12 cellular contexts compared by ENCODE assay signal in genomic region chr17:43547189-43547550, GRCh38. TPM values are rescaled to one million over a fixed set of nuclear protein-coding genes. Genes with fewer than 3 reads are reported as not detected.
A peak's percentile ranks its signal among the peaks of the same experiment; 100 is the strongest.
DNase-seq lines count a peak whose midpoint lies in the region; ATAC-seq and TF ChIP-seq lines count a peak whose summit lies in the region.
"Had no signal": no experiment of that assay in that cellular context is flagged by ENCODE, and none has a peak within 500 bp of the region (broad histone marks: within the 10 kb centered on the region; RNA-seq: fewer than 3 reads in every experiment).

No MANE protein-coding gene starts in this region.

- intact Hi-C loops in natural killer cell (cut with micrococcal nuclease), result no loop called here

- ATAC-seq in natural killer cell, result no peak
- no peak for ATAC-seq in GM21786 (IDR thresholded peaks at IDR 0.05; ENCODE audit: unreplicated experiment)

- H3K36me3 ChIP-seq in MM.1S (replicated peaks; ENCODE audit: insufficient read depth, low read length) (no peaks in the 10 kb centered on the region), tibial nerve (no peaks in the 10 kb centered on the region)
- H3K36me3 ChIP-seq: thyroid gland had no signal

- DNase-seq in T-helper 1 cell (no peak), MM.1S (no peak), natural killer cell (no peak), GM13977 (ENCODE audit: low spot score) (no peak), tibial nerve (ENCODE audit: low spot score in 2 of 2) (no peak)
- DNase-seq: activated gamma-delta T cell treated with Interleukin-2 at 50 U/mL for 16 hours, head of caudate nucleus, NCI-H2227 treated with DMSO at 0.1 percent for 48 hours, thyroid gland had no signal

- 77 to 88% methylated on average over 2 of the region's 2 CpGs for WGBS in tibial nerve, 2 donors

- in situ Hi-C loops in GM13977 (cut with MboI; ENCODE audit: low pct_unique_long_range_greater_than_20kb, low sequenced_read_pairs, unreplicated experiment), result no loop called here

- H4K20me1 ChIP-seq in MM.1S (ENCODE audit: insufficient read depth, low read length), result no peaks in the 10 kb centered on the region

- no peak overlapping the region for H3K9ac ChIP-seq in MM.1S (ENCODE audit: low read length)

- no peaks in the 10 kb centered on the region for H3K79me2 ChIP-seq in MM.1S (ENCODE audit: low read length)

- no peak overlapping the region for H3K27ac Mint-ChIP-seq in T-helper 1 cell treated with Interleukin-12 subunit alpha and Interleukin-12 subunit beta and Interleukin-4 antibody, amounts not matched to agents 30 μg/mL and 1 μg/mL, for 36 hours
- no peak overlapping the region for H3K27ac Mint-ChIP-seq in brain
- H3K27ac Mint-ChIP-seq in natural killer cell, result peak overlapping the region; percentile 18 to 70

- TF ChIP-seq CTCF in MM.1S (IDR thresholded peaks at IDR 0.05; ENCODE audit: low read length) (no peak), brain (conservative IDR thresholded peaks at IDR 0.05) (no peak), natural killer cell (IDR thresholded peaks at IDR 0.05) (no peak), GM13977 (IDR thresholded peaks at IDR 0.05; ENCODE audit: extremely low read depth, insufficient read depth, missing control alignments) (no peak), tibial nerve (IDR thresholded peaks at IDR 0.05) (no peak)

- no peak for TF ChIP-seq EP300 in tibial nerve (IDR thresholded peaks at IDR 0.05)

- no peak overlapping the region for H2AFZ ChIP-seq in MM.1S (ENCODE audit: low read length)

- H3K4me3 ChIP-seq in MM.1S (ENCODE audit: low read length) (peak overlapping the region; percentile 71; the same call in 1 of the 2 replicates), tibial nerve (no peak overlapping the region)

- H3F3A ChIP-seq in MM.1S (ENCODE audit: insufficient read depth, low read length), result no peaks in the 10 kb centered on the region

- H3K27me3 ChIP-seq in MM.1S (replicated peaks; ENCODE audit: insufficient read depth, low read length), result peaks cover 76% of the 10 kb centered on the region
- peaks cover 0 to 30% of the 10 kb centered on the region in 2 donors for H3K27me3 ChIP-seq in tibial nerve
- H3K27me3 ChIP-seq: thyroid gland had no signal

- H3K9me3 ChIP-seq in MM.1S (replicated peaks; ENCODE audit: insufficient read depth, low read length), result no peaks in the 10 kb centered on the region
- no peaks in the 10 kb centered on the region for H3K9me3 ChIP-seq in tibial nerve
- H3K9me3 ChIP-seq: thyroid gland had no signal

- peaks cover 63% of the 10 kb centered on the region for H3K27me3 Mint-ChIP-seq in T-helper 1 cell treated with Interleukin-12 subunit alpha and Interleukin-12 subunit beta and Interleukin-4 antibody, amounts not matched to agents 30 μg/mL and 1 μg/mL, for 36 hours (ENCODE audit: low read depth)
- H3K27me3 Mint-ChIP-seq in brain (peaks cover 54% of the 10 kb centered on the region), natural killer cell (ENCODE audit: low read depth in 2 of 2) (peaks cover 43 to 55% of the 10 kb centered on the region in 2 donors)

- H3K27ac ChIP-seq in MM.1S (ENCODE audit: low read length), result no peak overlapping the region
- no peak overlapping the region for H3K27ac ChIP-seq in tibial nerve
- H3K27ac ChIP-seq: thyroid gland had no signal

- no peaks in the 10 kb centered on the region for H3K9me2 ChIP-seq in MM.1S (replicated peaks; ENCODE audit: insufficient read depth, low read length)

- no peaks in the 10 kb centered on the region for H3K9me3 Mint-ChIP-seq in T-helper 1 cell treated with Interleukin-12 subunit alpha and Interleukin-12 subunit beta and Interleukin-4 antibody, amounts not matched to agents 30 μg/mL and 1 μg/mL, for 36 hours
- H3K9me3 Mint-ChIP-seq in brain (no peaks in the 10 kb centered on the region), natural killer cell (no peaks in the 10 kb centered on the region)

- H3K4me1 Mint-ChIP-seq in T-helper 1 cell treated with Interleukin-12 subunit alpha and Interleukin-12 subunit beta and Interleukin-4 antibody, amounts not matched to agents 30 μg/mL and 1 μg/mL, for 36 hours (ENCODE audit: low read depth), result peaks cover 18% of the 10 kb centered on the region
- peaks cover 59% of the 10 kb centered on the region for H3K4me1 Mint-ChIP-seq in brain
- peaks cover 19 to 21% of the 10 kb centered on the region in 2 donors for H3K4me1 Mint-ChIP-seq in natural killer cell

- peak overlapping the region; percentile 97; the same call in 1 of the 2 replicates for H3K4me2 ChIP-seq in MM.1S (ENCODE audit: low read depth, low read length)

- no peak for TF ChIP-seq POLR2A in tibial nerve (IDR thresholded peaks at IDR 0.05)

- H3K4me1 ChIP-seq in MM.1S (ENCODE audit: low read length), result no peaks in the 10 kb centered on the region
- H3K4me1 ChIP-seq in tibial nerve, result peaks cover 0 to 35% (median 18%) of the 10 kb centered on the region in 4 donors

- peak overlapping the region; percentile 70 for H3K4me3 Mint-ChIP-seq in T-helper 1 cell treated with Interleukin-12 subunit alpha and Interleukin-12 subunit beta and Interleukin-4 antibody, amounts not matched to agents 30 μg/mL and 1 μg/mL, for 36 hours
- H3K4me3 Mint-ChIP-seq in brain, result peak overlapping the region; percentile 77 to 95 (median 88)
- H3K4me3 Mint-ChIP-seq in natural killer cell, result peak overlapping the region; percentile 93

- no peaks in the 10 kb centered on the region for H3K36me3 Mint-ChIP-seq in T-helper 1 cell treated with Interleukin-12 subunit alpha and Interleukin-12 subunit beta and Interleukin-4 antibody, amounts not matched to agents 30 μg/mL and 1 μg/mL, for 36 hours (ENCODE audit: low read depth)
- H3K36me3 Mint-ChIP-seq in brain (peaks cover 4% of the 10 kb centered on the region), natural killer cell (no peaks in the 10 kb centered on the region)

RNA-seq across cellular contexts. Expression of gene ETV4, which starts 1.0 kb away (rescaled TPM):
- 1.3 TPM for polyA plus RNA-seq in brain (ENCODE audit: insufficient read depth, low read depth, low replicate concordance)
- not detected for total RNA-seq in natural killer cell
- total RNA-seq in tibial nerve, result 1 to 10 TPM; 1.5 to 5.1 (median 3.8) TPM

Comparison
In these comparisons a context has a peak if more than half of its experiments do, and no peak if none do; other contexts are left out.
1. H3K27ac Mint-ChIP-seq: peak in natural killer cell (2 of 2); none in T-helper 1 cell treated with Interleukin-12 subunit alpha and Interleukin-12 subunit beta and Interleukin-4 antibody, amounts not matched to agents 30 μg/mL and 1 μg/mL, for 36 hours (single experiment) and brain (0 of 5).
2. Peak in every context shown above with its lines, with median percentiles within 50 percentile points of each other: H3K4me3 Mint-ChIP-seq.